16 cellular contexts compared by ENCODE assay signal in the genomic region with DNA sequence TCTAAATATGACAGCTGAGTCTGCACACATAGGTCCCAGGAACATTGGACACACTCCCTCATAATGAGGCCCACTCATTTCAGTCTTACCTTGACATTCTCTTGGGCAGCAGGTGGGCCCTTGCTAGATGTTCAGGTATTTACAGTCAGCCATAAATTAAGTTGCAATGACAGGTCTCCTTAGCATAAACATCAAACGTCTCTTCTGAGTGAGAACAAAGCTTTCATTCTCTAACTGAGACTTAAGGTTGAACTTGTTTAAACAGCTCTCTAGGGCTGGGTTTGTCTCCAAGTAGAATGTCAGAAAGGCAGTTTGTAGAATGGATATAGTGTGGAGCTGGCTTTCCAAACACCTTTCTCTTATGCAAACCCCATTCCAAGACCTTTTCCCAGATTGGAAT. TPM values are rescaled to one million over a fixed set of nuclear protein-coding genes. Genes with fewer than 3 reads are reported as not detected.
DNase-seq lines count a peak whose midpoint lies in the region; ATAC-seq and TF ChIP-seq lines count a peak whose summit lies in the region.
"Had no signal": no experiment of that assay in that cellular context is flagged by ENCODE, and none has a peak within 500 bp of the region (broad histone marks: within the 10 kb centered on the region; RNA-seq: fewer than 3 reads in every experiment).

No MANE protein-coding gene starts in this region.

- peak overlapping the region; percentile 2 for H3K4me3 Mint-ChIP-seq in CD4-positive, alpha-beta T cell
- H3K4me3 Mint-ChIP-seq in activated CD4-positive, alpha-beta memory T cell treated with anti-CD3 and anti-CD28 coated beads for 36 hours, result no peak overlapping the region
- H3K4me3 Mint-ChIP-seq: activated CD4-positive, alpha-beta T cell treated with anti-CD3 and anti-CD28 coated beads, Interleukin-2, amount 10 ng/mL, durations not matched to agents 7 days and 5 days; activated T-helper 1 cell treated with anti-CD3 and anti-CD28 coated beads, Interleukin-12 subunit alpha, Interleukin-12 subunit beta, Interleukin-2, Interleukin-4 antibody, amounts not matched to agents 30 ng/mL and 10 ng/mL and 1 ng/mL, durations not matched to agents 14 hours and 24 hours and 36 hours had no signal

- CTCF ChIA-PET in CD4-positive, alpha-beta T cell (lab: Charles Lee), result interaction anchor here (0.8 to 3.7 kb wide), 5 partner anchors 8 to 155 kb away, joined by 3 to 13 read pairs (median 4); no protein-coding TSS in a partner anchor
- CTCF ChIA-PET in mammary epithelial cell (lab: Charles Lee; ENCODE audit: low non-redundant PET), result interaction anchor here (1.2 kb wide), 1 partner anchor 9 kb away, joined by 7 read pairs; no protein-coding TSS in a partner anchor
- CTCF ChIA-PET in activated CD4-positive, alpha-beta memory T cell treated with anti-CD3 and anti-CD28 coated beads for 36 hours (lab: Charles Lee), result interaction anchor here (0.7 to 1.5 kb wide), 6 partner anchors 10 to 64 kb away, joined by 3 to 15 read pairs (median 4); no protein-coding TSS in a partner anchor

- H3K27me3 Mint-ChIP-seq in CD4-positive, alpha-beta T cell, result no peaks in the 10 kb centered on the region
- H3K27me3 Mint-ChIP-seq in activated CD4-positive, alpha-beta memory T cell treated with anti-CD3 and anti-CD28 coated beads for 36 hours, result no peaks in the 10 kb centered on the region

- no peak for TF ChIP-seq RAD21 in Ishikawa (IDR thresholded peaks at IDR 0.05; ENCODE audit: low read depth)

- dilution Hi-C loops in mammary epithelial cell (cut with HindIII; ENCODE audit: low sequenced_read_pairs), result loop anchor here (5.0 kb wide), 1 partner anchor 75 kb away; a partner anchor contains a TSS

- peak overlapping the region; percentile 9 for H3K9ac ChIP-seq in mammary epithelial cell (ENCODE audit: insufficient read depth, low read length)
- peak overlapping the region in 1 of 2 donors; percentile 46 for H3K9ac ChIP-seq in mucosa of rectum (ENCODE audit: low read depth in 1 of 2, low read length in 2 of 2)

- DNase-seq in CD4-positive, alpha-beta T cell, result no peak
- peak; percentile 79 for DNase-seq in mammary epithelial cell
- DNase-seq in HAP-1 (ENCODE audit: low spot score in 2 of 2), result no peak
- DNase-seq in activated CD4-positive, alpha-beta memory T cell treated with anti-CD3 and anti-CD28 coated beads for 36 hours, result no peak
- no peak for DNase-seq in anterior cingulate cortex (lab: John Stamatoyannopoulos, UW)
- DNase-seq: activated CD4-positive, alpha-beta T cell treated with anti-CD3 and anti-CD28 coated beads, Interleukin-2, amount 10 ng/mL, durations not matched to agents 7 days and 5 days; effector CD4-positive, alpha-beta T cell; gastrocnemius medialis; NCI-H1105 treated with DMSO at 0.1 percent for 48 hours; NCI-H510A treated with DMSO at 0.1 percent for 48 hours had no signal

- H3K9me3 ChIP-seq in CD4-positive, alpha-beta T cell (ENCODE audit: control insufficient read depth, low read length), result no peaks in the 10 kb centered on the region
- no peaks in the 10 kb centered on the region for H3K9me3 ChIP-seq in mammary epithelial cell (replicated peaks; ENCODE audit: insufficient read depth, low read length)
- H3K9me3 ChIP-seq in mucosa of rectum (ENCODE audit: control insufficient read depth in 2 of 2, low read length in 2 of 2), result no peaks in the 10 kb centered on the region
- H3K9me3 ChIP-seq in HAP-1, result no peaks in the 10 kb centered on the region
- H3K9me3 ChIP-seq: ascending aorta, gastrocnemius medialis had no signal

- BruUV-seq in mammary epithelial cell (replicated peaks; lab: Mats Ljungman, UMichigan), result no TSS peak

- TF ChIP-seq EP300 in Ishikawa (IDR thresholded peaks at IDR 0.05; ENCODE audit: borderline replicate concordance), result peak; percentile 56; the same call in 1 of the 2 replicates

- WGBS in mammary epithelial cell (ENCODE audit: low coverage, missing lambda C conversion rate), result 10% methylated on average over 1 of the region's 1 CpG

- no peak overlapping the region for H3K27ac ChIP-seq in CD4-positive, alpha-beta T cell (ENCODE audit: low read depth, low read length)
- H3K27ac ChIP-seq in mammary epithelial cell (ENCODE audit: insufficient read depth, low read depth, low read length) (peak overlapping the region; percentile 47), mucosa of rectum (ENCODE audit: low read depth in 2 of 2, low read length in 2 of 2) (peak overlapping the region; percentile 57 to 70)
- H3K27ac ChIP-seq: ascending aorta, gastrocnemius medialis had no signal

- H3K4me3 ChIP-seq in mammary epithelial cell (replicated peaks in 1 of 3; ENCODE audit: insufficient read depth in 1 of 3, low read depth in 2 of 3, low read length in 3 of 3) (no peak overlapping the region), mucosa of rectum (ENCODE audit: low read length in 2 of 2) (no peak overlapping the region), HAP-1 (no peak overlapping the region)
- H3K4me3 ChIP-seq: ascending aorta, gastrocnemius medialis had no signal

- ATAC-seq in CD4-positive, alpha-beta T cell (ENCODE audit: poor library complexity), result peak; percentile 68
- no peak for ATAC-seq in GM18858 (IDR thresholded peaks at IDR 0.05; ENCODE audit: unreplicated experiment)
- ATAC-seq: gastrocnemius medialis had no signal

- in situ Hi-C loops in mammary epithelial cell (cut with MboI; ENCODE audit: low sequenced_read_pairs in 2 of 2) (no loop called here), HAP-1 (cut with MboI; ENCODE audit: low sequenced_read_pairs) (no loop called here)

- H3K9me3 Mint-ChIP-seq in CD4-positive, alpha-beta T cell, result no peaks in the 10 kb centered on the region
- no peaks in the 10 kb centered on the region for H3K9me3 Mint-ChIP-seq in activated CD4-positive, alpha-beta memory T cell treated with anti-CD3 and anti-CD28 coated beads for 36 hours
- H3K9me3 Mint-ChIP-seq: activated CD4-positive, alpha-beta T cell treated with anti-CD3 and anti-CD28 coated beads, Interleukin-2, amount 10 ng/mL, durations not matched to agents 7 days and 5 days; activated T-helper 1 cell treated with anti-CD3 and anti-CD28 coated beads, Interleukin-12 subunit alpha, Interleukin-12 subunit beta, Interleukin-2, Interleukin-4 antibody, amounts not matched to agents 30 ng/mL and 10 ng/mL and 1 ng/mL, durations not matched to agents 14 hours and 24 hours and 36 hours had no signal

- H3K4me1 Mint-ChIP-seq in CD4-positive, alpha-beta T cell (ENCODE audit: low read depth), result peaks cover 56% of the 10 kb centered on the region
- peaks cover 22% of the 10 kb centered on the region for H3K4me1 Mint-ChIP-seq in activated CD4-positive, alpha-beta memory T cell treated with anti-CD3 and anti-CD28 coated beads for 36 hours (ENCODE audit: low read depth)

- no peaks in the 10 kb centered on the region for H3K27me3 ChIP-seq in CD4-positive, alpha-beta T cell (ENCODE audit: control insufficient read depth, insufficient read depth, low read length)
- H3K27me3 ChIP-seq in mammary epithelial cell (ENCODE audit: insufficient read depth, low read length), result no peaks in the 10 kb centered on the region
- H3K27me3 ChIP-seq in mucosa of rectum (ENCODE audit: control insufficient read depth in 2 of 2, insufficient read depth in 2 of 2, low read length in 2 of 2), result no peaks in the 10 kb centered on the region
- H3K27me3 ChIP-seq in HAP-1 (ENCODE audit: low read depth), result no peaks in the 10 kb centered on the region
- H3K27me3 ChIP-seq: ascending aorta, gastrocnemius medialis had no signal

- POLR2A ChIA-PET in CD4-positive, alpha-beta T cell (lab: Charles Lee), result interaction anchor here (1.2 to 2.5 kb wide), 3 partner anchors 9 to 64 kb away, joined by 3 to 19 read pairs (median 9); a partner anchor contains a TSS
- POLR2A ChIA-PET in activated CD4-positive, alpha-beta memory T cell treated with anti-CD3 and anti-CD28 coated beads for 36 hours (lab: Charles Lee), result interaction anchor here (1.2 kb wide), 1 partner anchor 9 kb away, joined by 5 read pairs; no protein-coding TSS in a partner anchor

- TF ChIP-seq CTCF in CD4-positive, alpha-beta T cell (IDR thresholded peaks at IDR 0.05), result no peak
- TF ChIP-seq CTCF in mammary epithelial cell (conservative IDR thresholded peaks at IDR 0.05 in 1 of 2, IDR thresholded peaks at IDR 0.05 in 1 of 2; ENCODE audit: extremely low read depth in 1 of 2, insufficient read depth in 1 of 2, low read depth in 1 of 2, low read length in 2 of 2), result no peak

- intact Hi-C loops in CD4-positive, alpha-beta T cell (cut with DNase I, micrococcal nuclease), result loop anchor here in 1 of 2 experiments (2.0 kb wide), 1 partner anchor 13 kb away; no protein-coding TSS in a partner anchor
- intact Hi-C loops in mammary epithelial cell (cut with micrococcal nuclease), result no loop called here
- intact Hi-C loops in activated CD4-positive, alpha-beta memory T cell treated with anti-CD3 and anti-CD28 coated beads for 36 hours (cut with micrococcal nuclease), result no loop called here

- H3K36me3 ChIP-seq in mammary epithelial cell (ENCODE audit: insufficient read depth, low read length), result peaks cover 3% of the 10 kb centered on the region
- peaks cover 14 to 21% of the 10 kb centered on the region in 2 donors for H3K36me3 ChIP-seq in mucosa of rectum (ENCODE audit: control insufficient read depth in 2 of 2, insufficient read depth in 2 of 2, low read length in 2 of 2)
- H3K36me3 ChIP-seq in HAP-1 (replicated peaks), result peaks cover 18% of the 10 kb centered on the region
- H3K36me3 ChIP-seq: gastrocnemius medialis had no signal

- peaks cover 28% of the 10 kb centered on the region for H3K36me3 Mint-ChIP-seq in CD4-positive, alpha-beta T cell (ENCODE audit: low read depth)
- H3K36me3 Mint-ChIP-seq in activated CD4-positive, alpha-beta memory T cell treated with anti-CD3 and anti-CD28 coated beads for 36 hours, result peaks cover 2% of the 10 kb centered on the region

- no peaks in the 10 kb centered on the region for H4K20me1 ChIP-seq in mammary epithelial cell (ENCODE audit: insufficient read depth, low read length)

- peaks cover 15% of the 10 kb centered on the region for H3K4me1 ChIP-seq in mammary epithelial cell (ENCODE audit: insufficient read depth, low read length)
- H3K4me1 ChIP-seq in mucosa of rectum (ENCODE audit: control insufficient read depth in 2 of 2, insufficient read depth in 2 of 2, low read length in 2 of 2), result peaks cover 32 to 44% of the 10 kb centered on the region in 2 donors
- peaks cover 7% of the 10 kb centered on the region for H3K4me1 ChIP-seq in HAP-1

- peak overlapping the region; percentile 60 for H3K4me2 ChIP-seq in mammary epithelial cell (ENCODE audit: insufficient read depth, low read depth, low read length)

- H3K79me2 ChIP-seq in mammary epithelial cell (ENCODE audit: insufficient read depth, low read length), result peaks cover 77% of the 10 kb centered on the region

- peak overlapping the region; percentile 63 for H3K27ac Mint-ChIP-seq in CD4-positive, alpha-beta T cell
- no peak overlapping the region for H3K27ac Mint-ChIP-seq in activated CD4-positive, alpha-beta memory T cell treated with anti-CD3 and anti-CD28 coated beads for 36 hours
- H3K27ac Mint-ChIP-seq: activated CD4-positive, alpha-beta T cell treated with anti-CD3 and anti-CD28 coated beads, Interleukin-2, amount 10 ng/mL, durations not matched to agents 7 days and 5 days; activated T-helper 1 cell treated with anti-CD3 and anti-CD28 coated beads, Interleukin-12 subunit alpha, Interleukin-12 subunit beta, Interleukin-2, Interleukin-4 antibody, amounts not matched to agents 30 ng/mL and 10 ng/mL and 1 ng/mL, durations not matched to agents 14 hours and 24 hours and 36 hours had no signal

- H2AFZ ChIP-seq in mammary epithelial cell (ENCODE audit: low read depth, low read length), result no peak overlapping the region

RNA-seq across cellular contexts. Expression of a gene that starts 10.3 kb away (rescaled TPM):
- 10 to 100 TPM; 14.2 to 14.5 TPM for total RNA-seq in CD4-positive, alpha-beta T cell
- total RNA-seq in mammary epithelial cell, result 10 to 100 TPM; 13.7 to 19.6 TPM
- polyA plus RNA-seq in mammary epithelial cell, result 10.8 TPM
- 13.8 TPM for polyA minus RNA-seq in mammary epithelial cell
- total RNA-seq in activated CD4-positive, alpha-beta memory T cell treated with anti-CD3 and anti-CD28 coated beads for 36 hours, result 1 to 10 TPM; 8.0 to 8.3 TPM

RNA-seq across cellular contexts. Expression of a gene that starts 44.9 kb away (rescaled TPM):
- total RNA-seq in CD4-positive, alpha-beta T cell, result 100 to 1,000 TPM; 495 to 525 TPM
- under 1 TPM in 1 of 2 donors, not detected in 1; 0.50 TPM for total RNA-seq in mammary epithelial cell
- polyA plus RNA-seq in mammary epithelial cell, result 0.10 TPM
- polyA minus RNA-seq in mammary epithelial cell, result not detected
- total RNA-seq in activated CD4-positive, alpha-beta memory T cell treated with anti-CD3 and anti-CD28 coated beads for 36 hours, result 10 to 100 TPM; 15.1 to 18.7 TPM

RNA-seq across cellular contexts. Expression of a gene that starts 54.5 kb away (rescaled TPM):
- total RNA-seq in CD4-positive, alpha-beta T cell, result not detected
- under 1 TPM in 1 of 2 donors, not detected in 1; 0.33 TPM for total RNA-seq in mammary epithelial cell
- polyA plus RNA-seq in mammary epithelial cell, result not detected
- polyA minus RNA-seq in mammary epithelial cell, result not detected
- not detected for total RNA-seq in activated CD4-positive, alpha-beta memory T cell treated with anti-CD3 and anti-CD28 coated beads for 36 hours
- total RNA-seq: activated CD4-positive, alpha-beta T cell treated with anti-CD3 and anti-CD28 coated beads, Interleukin-2, amount 10 ng/mL, durations not matched to agents 7 days and 5 days; activated T-helper 1 cell treated with anti-CD3 and anti-CD28 coated beads, Interleukin-12 subunit alpha, Interleukin-12 subunit beta, Interleukin-2, Interleukin-4 antibody, amounts not matched to agents 30 ng/mL and 10 ng/mL and 1 ng/mL, durations not matched to agents 14 hours and 24 hours and 36 hours; RPMI7951 had no signal

Comparison
In these comparisons a context has a peak if more than half of its experiments do, and no peak if none do; other contexts are left out.
1. RNA of a gene that starts 44.9 kb away (total RNA-seq): 495 to 525 TPM in CD4-positive, alpha-beta T cell; 15.1 to 18.7 TPM in activated CD4-positive, alpha-beta memory T cell treated with anti-CD3 and anti-CD28 coated beads for 36 hours and 0.50 TPM in mammary epithelial cell; every median in the first group is over 10 times any median in the second.